Comparison of ENCODE assay signal across 10 cellular contexts in genomic region chr6:169452117-169452868, GRCh38.
DNase-seq lines count a peak whose midpoint lies in the region; ATAC-seq and TF ChIP-seq lines count a peak whose summit lies in the region.
"Had no signal": no experiment of that assay in that cellular context is flagged by ENCODE, and none has a peak within 500 bp of the region (broad histone marks: within the 10 kb centered on the region; RNA-seq: fewer than 3 reads in every experiment).

No MANE protein-coding gene starts in this region.

- H3K4me3 ChIP-seq in Panc1 (ENCODE audit: low read depth in 2 of 2, low read length in 2 of 2) (peak overlapping the region; percentile 52 to 62), fibroblast of villous mesenchyme (ENCODE audit: low read depth, low read length) (peak overlapping the region; percentile 24)

- H3K4me1 Mint-ChIP-seq in activated CD4-positive, alpha-beta T cell treated with anti-CD3 and anti-CD28 coated beads for 36 hours = no peaks in the 10 kb centered on the region

- no peaks in the 10 kb centered on the region for H3K27me3 ChIP-seq in Panc1 (ENCODE audit: control insufficient read depth, insufficient read depth, low read length)

- POLR2A ChIA-PET in Panc1 (lab: Charles Lee) = no interaction called here
- POLR2A ChIA-PET in activated CD4-positive, alpha-beta T cell treated with anti-CD3 and anti-CD28 coated beads for 36 hours (lab: Charles Lee) = no interaction called here

- no peak for TF ChIP-seq CTCF in AG09319 (IDR thresholded peaks at IDR 0.05; ENCODE audit: low read depth, low read length)
- TF ChIP-seq CTCF in Panc1 (IDR thresholded peaks at IDR 0.05) = no peak
- no peak for TF ChIP-seq CTCF in fibroblast of villous mesenchyme (IDR thresholded peaks at IDR 0.05; ENCODE audit: insufficient read depth, low read depth, low read length)

- no peak overlapping the region for H3K27ac Mint-ChIP-seq in activated CD4-positive, alpha-beta T cell treated with anti-CD3 and anti-CD28 coated beads for 36 hours

- H3K4me3 Mint-ChIP-seq in activated CD4-positive, alpha-beta T cell treated with anti-CD3 and anti-CD28 coated beads for 36 hours = no peak overlapping the region

- no peaks in the 10 kb centered on the region for H3K27me3 Mint-ChIP-seq in activated CD4-positive, alpha-beta T cell treated with anti-CD3 and anti-CD28 coated beads for 36 hours

- H3K36me3 Mint-ChIP-seq in activated CD4-positive, alpha-beta T cell treated with anti-CD3 and anti-CD28 coated beads for 36 hours (ENCODE audit: low read depth) = no peaks in the 10 kb centered on the region

- ATAC-seq in Panc1 = peak; percentile 92
- ATAC-seq in activated CD4-positive, alpha-beta T cell treated with anti-CD3 and anti-CD28 coated beads for 36 hours = no peak

- DNase-seq in AG09319 (ENCODE audit: extremely low read depth, low read depth) (peak; percentile 76), Panc1 (ENCODE audit: low read depth, low spot score) (peak; percentile 75), fibroblast of villous mesenchyme (ENCODE audit: low read depth) (peak; percentile 93), pons (ENCODE audit: low spot score) (peak; percentile 31), COLO668 (lab: John Stamatoyannopoulos, UW; ENCODE audit: unreplicated experiment) (no peak), NCI-H526 (lab: John Stamatoyannopoulos, UW) (no peak)
- no peak for DNase-seq in stimulated activated naive CD4-positive, alpha-beta T cell treated with Interleukin-2 at 50 U/mL for 16 hours (lab: John Stamatoyannopoulos, UW)
- no peak for DNase-seq in activated CD4-positive, alpha-beta T cell treated with anti-CD3 and anti-CD28 coated beads for 36 hours
- DNase-seq: activated CD4-positive, alpha-beta T cell treated with anti-CD3 and anti-CD28 coated beads for 4 hours; DMS 273 treated with DMSO at 0.1 percent for 48 hours had no signal

- H3K36me3 ChIP-seq in Panc1 (ENCODE audit: control insufficient read depth, insufficient read depth, low read length) = no peaks in the 10 kb centered on the region

- CTCF ChIA-PET in Panc1 (lab: Charles Lee) = interaction anchor here (0.7 kb wide), 1 partner anchor 647 kb away, joined by 4 read pairs; no protein-coding TSS in a partner anchor
- CTCF ChIA-PET in activated CD4-positive, alpha-beta T cell treated with anti-CD3 and anti-CD28 coated beads for 36 hours (lab: Charles Lee) = interaction anchor here (0.6 kb wide), 1 partner anchor 1092 kb away, joined by 3 read pairs; no protein-coding TSS in a partner anchor

- in situ Hi-C loops in Panc1 (cut with HindIII; ENCODE audit: low pct_unique_long_range_greater_than_20kb, low sequenced_read_pairs) = no loop called here

- H3K4me1 ChIP-seq in Panc1 (ENCODE audit: control insufficient read depth, insufficient read depth, low read length) = peaks cover 20% of the 10 kb centered on the region

- H3K9me3 ChIP-seq in Panc1 (ENCODE audit: control insufficient read depth, insufficient read depth, low read depth, low read length) = no peaks in the 10 kb centered on the region

- peak overlapping the region; percentile 89 for H3K27ac ChIP-seq in Panc1 (ENCODE audit: low read length)

- no TSS peak for BruUV-seq in Panc1 (replicated peaks; lab: Mats Ljungman, UMichigan)

- intact Hi-C loops in Panc1 (cut with micrococcal nuclease; ENCODE audit: unreplicated experiment) = no loop called here
- intact Hi-C loops in activated CD4-positive, alpha-beta T cell treated with anti-CD3 and anti-CD28 coated beads for 36 hours (cut with DNase I, micrococcal nuclease) = no loop called here

- H3K9me3 Mint-ChIP-seq in activated CD4-positive, alpha-beta T cell treated with anti-CD3 and anti-CD28 coated beads for 36 hours (ENCODE audit: low read depth) = no peaks in the 10 kb centered on the region

Comparison
In these comparisons a context has a peak if more than half of its experiments do, and no peak if none do; other contexts are left out.
1. DNase-seq: peak in AG09319 (single experiment), Panc1 (single experiment), fibroblast of villous mesenchyme (single experiment) and pons (single experiment); none in stimulated activated naive CD4-positive, alpha-beta T cell treated with Interleukin-2 at 50 U/mL for 16 hours (single experiment), COLO668 (single experiment), activated CD4-positive, alpha-beta T cell treated with anti-CD3 and anti-CD28 coated beads for 36 hours (single experiment) and NCI-H526 (0 of 2).